ENCODE assay signal across 25 cellular contexts in the genomic region with DNA sequence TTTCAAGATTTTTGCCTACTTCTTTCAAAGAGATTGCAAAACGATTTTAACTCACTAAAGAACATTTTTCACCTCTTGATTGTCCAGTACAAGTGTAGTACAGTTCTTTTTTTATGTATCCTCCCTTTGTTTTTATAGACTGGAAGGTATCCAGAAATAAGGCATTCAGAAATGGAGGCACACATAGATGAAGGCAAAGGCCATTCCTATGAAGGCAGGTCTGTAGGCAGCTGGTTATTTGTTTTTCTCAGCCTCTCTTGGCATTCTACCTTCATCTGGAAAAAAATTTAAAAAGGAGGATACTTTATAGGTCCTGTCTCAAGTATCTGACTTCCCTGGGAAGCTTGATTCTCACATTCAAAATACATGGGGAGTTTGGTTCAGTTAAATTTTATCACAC.
"Had no signal": no experiment of that assay in that cellular context is flagged by ENCODE, and none has a peak within 500 bp of the region (broad histone marks: within the 10 kb centered on the region; RNA-seq: fewer than 3 reads in every experiment).

No MANE protein-coding gene starts in this region.

- DNase-seq: activated CD4-positive, alpha-beta T cell treated with anti-CD3 and anti-CD28 coated beads for 48 hours; activated CD4-positive, alpha-beta T cell treated with anti-CD3 and anti-CD28 coated beads, Interleukin-2, amount 50 U/mL, for 4 hours; activated CD8-positive, alpha-beta memory T cell treated with anti-CD3 and anti-CD28 coated beads, Interleukin-2, amount 50 U/mL, for 48 hours; activated CD8-positive, alpha-beta T cell treated with anti-CD3 and anti-CD28 coated beads, Interleukin-2, amount 10 ng/mL, durations not matched to agents 7 days and 5 days; activated effector memory CD4-positive, alpha-beta T cell treated with Interleukin-2 at 50 U/mL for 16 hours; activated naive CD4-positive, alpha-beta T cell; activated T-cell treated with anti-CD3 and anti-CD28 coated beads, Interleukin-2, amount 50 U/mL, for 1 hour; body of pancreas; MM.1S; NCI-H1105; NCI-H1436; NCI-H1694 treated with DMSO at 0.1 percent for 48 hours; NCI-H2029 treated with DMSO at 0.1 percent for 48 hours; NCI-H510A treated with DMSO at 0.1 percent for 48 hours; NCI-H69; NK-92 treated with Interleukin-12 subunit alpha and Interleukin-12 subunit beta, amount 100 ng/mL, for 24 hours; SHP77 treated with DMSO at 0.1 percent for 48 hours; T-cell; WERI-Rb-1 had no signal

- H3K27ac ChIP-seq: ascending aorta, body of pancreas, cardiac muscle cell, KMS-11, WERI-Rb-1 had no signal

- H3K4me1 ChIP-seq: ascending aorta, body of pancreas had no signal

- H3K9me3 Mint-ChIP-seq: activated naive CD4-positive, alpha-beta T cell treated with anti-CD3 and anti-CD28 coated beads, Interleukin-2, amount 50 U/mL, for 24 hours; activated T-helper 1 cell treated with anti-CD3 and anti-CD28 coated beads, Interleukin-12 subunit alpha, Interleukin-12 subunit beta, Interleukin-2, Interleukin-4 antibody, amounts not matched to agents 30 ng/mL and 10 ng/mL and 1 ng/mL, durations not matched to agents 14 hours and 24 hours and 36 hours; T-cell had no signal

- H3K9me3 ChIP-seq: ascending aorta, body of pancreas had no signal

- ATAC-seq: activated CD4-positive, CD25-positive, alpha-beta regulatory T cell treated with anti-CD3 and anti-CD28 coated beads, Interleukin-2, amount 50 U/mL, for 24 hours; activated CD8-positive, alpha-beta T cell treated with anti-CD3 and anti-CD28 coated beads, Interleukin-2, amount 10 ng/mL, durations not matched to agents 7 days and 5 days; body of pancreas; T-cell had no signal

- H3K27me3 ChIP-seq: ascending aorta, body of pancreas, cardiac muscle cell had no signal

- H3K4me3 ChIP-seq: ascending aorta, body of pancreas, cardiac muscle cell had no signal

- H3K4me3 Mint-ChIP-seq: activated CD8-positive, alpha-beta T cell treated with anti-CD3 and anti-CD28 coated beads, Interleukin-2, amount 10 ng/mL, durations not matched to agents 7 days and 5 days; activated naive CD4-positive, alpha-beta T cell treated with anti-CD3 and anti-CD28 coated beads, Interleukin-2, amount 50 U/mL, for 24 hours; activated T-helper 1 cell treated with anti-CD3 and anti-CD28 coated beads, Interleukin-12 subunit alpha, Interleukin-12 subunit beta, Interleukin-2, Interleukin-4 antibody, amounts not matched to agents 30 ng/mL and 10 ng/mL and 1 ng/mL, durations not matched to agents 14 hours and 24 hours and 36 hours; T-cell had no signal

- H3K27ac Mint-ChIP-seq: activated CD8-positive, alpha-beta T cell treated with anti-CD3 and anti-CD28 coated beads, Interleukin-2, amount 10 ng/mL, durations not matched to agents 7 days and 5 days; activated naive CD4-positive, alpha-beta T cell treated with anti-CD3 and anti-CD28 coated beads, Interleukin-2, amount 50 U/mL, for 24 hours; activated T-helper 1 cell treated with anti-CD3 and anti-CD28 coated beads, Interleukin-12 subunit alpha, Interleukin-12 subunit beta, Interleukin-2, Interleukin-4 antibody, amounts not matched to agents 30 ng/mL and 10 ng/mL and 1 ng/mL, durations not matched to agents 14 hours and 24 hours and 36 hours; T-cell had no signal

- H3K36me3 ChIP-seq: ascending aorta, WERI-Rb-1 had no signal

- H3K4me1 Mint-ChIP-seq: activated naive CD4-positive, alpha-beta T cell treated with anti-CD3 and anti-CD28 coated beads, Interleukin-2, amount 50 U/mL, for 24 hours; T-cell had no signal

- H3K27me3 Mint-ChIP-seq: activated naive CD4-positive, alpha-beta T cell treated with anti-CD3 and anti-CD28 coated beads, Interleukin-2, amount 50 U/mL, for 24 hours; T-cell had no signal
